Comparison of ENCODE assay signal across 1 cellular context in the genomic region with DNA sequence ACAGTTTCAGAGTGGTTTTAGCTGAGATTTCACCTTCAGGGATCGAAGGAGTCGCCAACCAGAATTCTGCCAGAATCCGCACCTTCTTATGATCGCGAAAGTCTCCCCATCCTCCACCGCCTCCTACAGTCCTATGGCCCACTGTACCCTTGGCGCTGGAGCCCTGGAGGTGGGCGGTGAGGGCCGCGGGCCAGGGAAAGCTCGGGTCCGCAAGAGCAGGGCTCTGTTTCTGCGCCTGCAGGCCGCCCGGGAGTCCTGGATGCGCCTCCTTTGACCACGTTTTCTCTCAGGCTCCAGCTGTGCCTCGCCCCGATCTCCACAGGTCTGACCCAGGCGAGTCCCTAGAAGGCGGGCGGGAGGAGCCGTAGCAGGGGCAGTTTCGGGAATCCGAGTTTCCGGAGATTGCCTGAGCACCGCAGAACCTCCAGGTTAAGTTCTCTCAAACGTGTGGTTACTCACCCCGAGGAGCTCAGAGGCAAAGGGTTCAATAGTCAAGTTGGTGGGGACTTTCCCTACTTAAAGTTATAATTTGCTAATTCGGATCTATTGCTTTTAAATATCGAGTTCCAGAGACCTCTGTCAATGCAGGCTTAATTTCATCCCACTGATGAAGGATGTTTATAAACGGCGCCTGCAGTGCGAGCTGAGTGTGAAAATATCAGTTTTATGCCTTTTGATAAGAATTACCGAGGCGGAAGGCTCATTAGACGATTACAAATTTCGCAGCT.
A peak's percentile ranks its signal among the peaks of the same experiment; 100 is the strongest.
TF ChIP-seq lines count a peak whose summit lies in the region.

No MANE protein-coding gene starts in this region.

TF ChIP-seq in HepG2, 621 proteins besides CTCF, POLR2A, EP300 and RAD21:
- TF ChIP-seq EZH2 (conservative IDR thresholded peaks at IDR 0.05; ENCODE audit: low read depth, low read length) (peak; percentile 58; the same call in 1 of the 2 replicates), CHCHD3 (CRISPR knock-in tag; IDR thresholded peaks at IDR 0.05) (no peak)
